Comparison of ENCODE assay signal across 8 cellular contexts in the genomic region with DNA sequence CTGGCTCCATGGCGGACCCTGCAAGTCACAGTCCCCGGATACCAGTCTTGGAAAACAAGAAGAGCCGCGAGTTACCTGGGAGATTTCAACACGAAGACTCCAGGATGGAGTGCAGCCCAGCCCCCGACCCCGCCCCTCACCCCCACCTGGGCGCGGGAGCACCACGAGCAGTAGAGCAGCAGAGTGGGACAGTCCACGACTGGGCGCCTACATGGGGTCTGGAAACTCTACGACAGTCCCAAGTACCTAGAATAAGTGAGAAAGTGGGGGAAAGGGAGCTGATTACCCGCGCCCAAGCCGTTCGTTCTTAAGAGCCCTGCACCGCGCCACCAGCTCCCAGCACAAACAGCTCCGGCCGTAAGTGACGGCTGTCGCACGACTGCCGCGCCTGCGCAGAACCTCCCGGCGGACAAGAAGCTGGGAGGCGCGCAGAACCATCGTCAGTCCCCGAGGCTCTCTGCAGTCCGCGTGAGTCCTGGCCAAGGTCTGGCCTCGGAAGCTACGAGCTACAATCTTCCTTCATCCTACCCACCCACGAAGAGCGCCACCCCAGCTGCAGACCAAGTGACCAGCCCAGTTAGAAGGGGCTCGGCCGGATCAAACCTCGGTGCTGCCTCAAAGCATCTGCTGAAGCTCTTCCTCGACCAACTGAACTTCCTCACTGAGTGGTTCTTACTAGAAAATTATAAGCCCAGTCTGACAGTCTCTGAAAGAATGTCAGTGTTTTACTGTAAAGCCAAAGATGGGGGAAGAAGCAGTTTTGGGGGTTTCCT. TPM values are rescaled to one million over a fixed set of nuclear protein-coding genes. Genes with fewer than 3 reads are reported as not detected.
DNase-seq lines count a peak whose midpoint lies in the region; ATAC-seq, FAIRE-seq and TF ChIP-seq lines count a peak whose summit lies in the region.

TSS of gene DPY30 (minus strand) at position 359 of the 773 bp plus-strand sequence. CDS start at position 10, 349 bp downstream.

- intact Hi-C loops in vagina (cut with DNase I), result no loop called here

- H3K9me3 ChIP-seq in astrocyte (ENCODE audit: insufficient read depth, low read depth, low read length) (no peaks in the 10 kb centered on the region), vagina (no peaks in the 10 kb centered on the region)

- H2AFZ ChIP-seq in astrocyte (ENCODE audit: low read depth, low read length), result peak within 1 kb of the TSS; percentile 99

- H3K4me3 ChIP-seq in astrocyte (ENCODE audit: insufficient read depth, low read depth, low read length), result peak within 1 kb of the TSS; percentile 87
- H3K4me3 ChIP-seq in rectal smooth muscle tissue (ENCODE audit: low read length), result peak within 1 kb of the TSS; percentile 77
- peak within 1 kb of the TSS; percentile 74 to 92 for H3K4me3 ChIP-seq in vagina

- no peaks in the 10 kb centered on the region for H3K27me3 ChIP-seq in astrocyte (ENCODE audit: insufficient read depth, low read length)
- H3K27me3 ChIP-seq in rectal smooth muscle tissue (ENCODE audit: control insufficient read depth, insufficient read depth, low read length), result no peaks in the 10 kb centered on the region
- H3K27me3 ChIP-seq in vagina, result no peaks in the 10 kb centered on the region

- H3K9ac ChIP-seq in astrocyte (ENCODE audit: low read length) (peak within 1 kb of the TSS; percentile 84), rectal smooth muscle tissue (ENCODE audit: low read length) (peak within 1 kb of the TSS; percentile 74)

- peaks cover 4% of the 10 kb centered on the region for H3K4me1 Mint-ChIP-seq in astrocyte (ENCODE audit: low read depth, unreplicated experiment)

- no peaks in the 10 kb centered on the region for H4K20me1 ChIP-seq in astrocyte (ENCODE audit: insufficient read depth, low read length)

- no peaks in the 10 kb centered on the region for H3K27me3 Mint-ChIP-seq in astrocyte (ENCODE audit: low read depth, unreplicated experiment)

- H3K4me3 Mint-ChIP-seq in astrocyte (ENCODE audit: unreplicated experiment), result peak within 1 kb of the TSS; percentile 88

- H3K4me1 ChIP-seq in astrocyte (ENCODE audit: insufficient read depth, low read length) (no peaks in the 10 kb centered on the region), rectal smooth muscle tissue (ENCODE audit: control insufficient read depth, insufficient read depth, low read length) (peaks cover 3% of the 10 kb centered on the region), vagina (peaks cover 18% of the 10 kb centered on the region)

- H3K79me2 ChIP-seq in astrocyte (ENCODE audit: insufficient read depth, low read length), result peaks cover 17% of the 10 kb centered on the region

- peak within 1 kb of the TSS; percentile 79 for H3K27ac Mint-ChIP-seq in astrocyte (ENCODE audit: unreplicated experiment)

- no peaks in the 10 kb centered on the region for H3K9me3 Mint-ChIP-seq in astrocyte (ENCODE audit: unreplicated experiment)

- no peaks in the 10 kb centered on the region for H3K36me3 Mint-ChIP-seq in astrocyte (ENCODE audit: low read depth, unreplicated experiment)

- ATAC-seq in GM18511 (IDR thresholded peaks at IDR 0.05; ENCODE audit: unreplicated experiment) (peak; percentile 89), HG03025 (IDR thresholded peaks at IDR 0.05; ENCODE audit: low FRiP score, unreplicated experiment) (peak; percentile 86)

- no peaks in the 10 kb centered on the region for H3K36me3 ChIP-seq in astrocyte (ENCODE audit: insufficient read depth, low read length)
- H3K36me3 ChIP-seq in rectal smooth muscle tissue (ENCODE audit: control insufficient read depth, insufficient read depth, low read length), result no peaks in the 10 kb centered on the region
- H3K36me3 ChIP-seq in vagina, result peaks cover 0 to 13% of the 10 kb centered on the region in 2 donors

- peak; percentile 94 to 95 for DNase-seq in NCI-H2081 (lab: John Stamatoyannopoulos, UW)
- DNase-seq in T-helper 9 cell, result peak; percentile 85
- peak; percentile 83 for DNase-seq in astrocyte (ENCODE audit: low read depth)
- DNase-seq in hepatic stellate cell (ENCODE audit: low spot score), result peak; percentile 91
- peak in 1 of 2 donors; percentile 89 for DNase-seq in vagina (ENCODE audit: extremely low spot score in 2 of 2)

- TF ChIP-seq POLR2A in vagina (IDR thresholded peaks at IDR 0.05), result peak in 1 of 2 donors; percentile 71

- peak within 1 kb of the TSS; percentile 97 for H3K4me2 ChIP-seq in astrocyte (ENCODE audit: low read length)

- TF ChIP-seq CTCF in astrocyte (IDR thresholded peaks at IDR 0.05; ENCODE audit: insufficient read depth, low read depth, low read length), result no peak
- no peak for TF ChIP-seq CTCF in vagina (IDR thresholded peaks at IDR 0.05)

- FAIRE-seq in astrocyte (lab: Jason Lieb, UNC), result no peak

- H3K27ac ChIP-seq in astrocyte (ENCODE audit: low read depth, low read length) (peak within 1 kb of the TSS; percentile 78), rectal smooth muscle tissue (ENCODE audit: low read depth, low read length) (peak within 1 kb of the TSS; percentile 85), vagina (peak within 1 kb of the TSS; percentile 86)

RNA-seq across cellular contexts. Expression of gene DPY30, which starts in this region (rescaled TPM):
- 63.7 and 71.1 TPM in 2 replicates for total RNA-seq in astrocyte
- 41.3 TPM for total RNA-seq in vagina
